Comparison of ENCODE assay signal across 31 cellular contexts in the genomic region with DNA sequence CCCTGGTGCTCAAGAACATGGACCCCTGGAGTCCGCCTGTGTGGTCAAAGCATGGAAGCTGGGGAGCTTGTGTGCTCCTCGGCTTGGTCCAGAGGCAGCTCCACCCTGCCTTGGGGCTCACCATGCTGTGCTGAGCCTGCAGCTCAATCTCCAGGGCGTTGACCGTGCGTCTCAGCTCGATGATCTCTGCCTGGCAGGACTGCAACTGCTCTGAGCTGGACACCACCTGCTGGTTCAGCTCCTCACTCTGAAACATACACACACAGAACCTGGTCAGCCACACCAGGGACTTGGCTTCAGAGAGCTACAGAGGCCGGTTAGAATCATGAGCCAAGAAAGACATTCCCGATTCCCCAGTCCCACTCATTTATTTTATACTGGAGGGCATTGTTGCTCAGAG. TPM values are rescaled to one million over a fixed set of nuclear protein-coding genes. Genes with fewer than 3 reads are reported as not detected.
"Had no signal": no experiment of that assay in that cellular context is flagged by ENCODE, and none has a peak within 500 bp of the region (broad histone marks: within the 10 kb centered on the region; RNA-seq: fewer than 3 reads in every experiment).

No MANE protein-coding gene starts in this region.

- H3K27me3 ChIP-seq: brain microvascular endothelial cell, cardiac muscle cell had no signal

- DNase-seq: activated CD4-positive, alpha-beta memory T cell treated with anti-CD3 and anti-CD28 coated beads for 36 hours; activated CD4-positive, alpha-beta T cell treated with anti-CD3 and anti-CD28 coated beads, Interleukin-2, amount 10 ng/mL, durations not matched to agents 7 days and 5 days; activated CD4-positive, CD25-positive, alpha-beta regulatory T cell; activated CD8-positive, alpha-beta memory T cell treated with anti-CD3 and anti-CD28 coated beads for 24 hours; activated gamma-delta T cell treated with Interleukin-2 at 50 U/mL for 16 hours; activated naive CD4-positive, alpha-beta T cell treated with anti-CD3 and anti-CD28 coated beads, Interleukin-2, amount 10 ng/mL, durations not matched to agents 7 days and 5 days; activated naive CD8-positive, alpha-beta T cell treated with anti-CD3 and anti-CD28 coated beads for 36 hours; activated T-cell treated with anti-CD3 and anti-CD28 coated beads, Interleukin-2, amount 50 U/mL, for 48 hours; brain microvascular endothelial cell; NCI-H1092; NCI-H1417; NCI-H1694; NCI-H2029; NCI-H2107; NCI-H2171 treated with DMSO at 0.1 percent for 48 hours; NCI-H226; NCI-H526; NCI-H82; RPMI8226; SK-N-SH; T-helper 1 cell had no signal

- H3K36me3 ChIP-seq: brain microvascular endothelial cell, cardiac muscle cell had no signal

- H3K9ac ChIP-seq: SK-N-SH had no signal

- H3K9me3 ChIP-seq: SK-N-SH had no signal

- H3K27ac ChIP-seq: brain microvascular endothelial cell, cardiac muscle cell, VCaP had no signal

- H3K4me2 ChIP-seq: SK-N-SH had no signal

- H3K4me3 ChIP-seq: cardiac muscle cell had no signal

RNA-seq across cellular contexts. Expression of a gene that starts 2.7 kb away (rescaled TPM):
- total RNA-seq: activated CD4-positive, alpha-beta memory T cell treated with anti-CD3 and anti-CD28 coated beads for 36 hours; activated CD4-positive, alpha-beta T cell treated with anti-CD3 and anti-CD28 coated beads, Interleukin-2, amount 10 ng/mL, durations not matched to agents 7 days and 5 days; activated naive CD8-positive, alpha-beta T cell treated with anti-CD3 and anti-CD28 coated beads for 36 hours; activated T-helper 17 cell treated with anti-CD3 and anti-CD28 coated beads, Interleukin-2, amount 50 U/mL, for 72 hours; cardiac muscle cell; LHCN-M2; M059J; NCI-H460; OCI-LY7; Right ventricle myocardium inferior; T-helper 2 cell treated with Interferon-gamma antibody and Interleukin-4, amounts not matched to agents 100 ng/mL and 5 ng/mL, for 36 hours had no signal
- polyA plus RNA-seq: adipose tissue, cardiac muscle cell, SK-N-SH had no signal

RNA-seq across cellular contexts. Expression of a gene that starts 11.1 kb away (rescaled TPM):
- total RNA-seq: activated CD4-positive, alpha-beta memory T cell treated with anti-CD3 and anti-CD28 coated beads for 36 hours; activated CD4-positive, alpha-beta T cell treated with anti-CD3 and anti-CD28 coated beads, Interleukin-2, amount 10 ng/mL, durations not matched to agents 7 days and 5 days; activated naive CD8-positive, alpha-beta T cell treated with anti-CD3 and anti-CD28 coated beads for 36 hours; activated T-helper 17 cell treated with anti-CD3 and anti-CD28 coated beads, Interleukin-2, amount 50 U/mL, for 72 hours; cardiac muscle cell; LHCN-M2; NCI-H460; OCI-LY7; Right ventricle myocardium inferior; T-helper 2 cell treated with Interferon-gamma antibody and Interleukin-4, amounts not matched to agents 100 ng/mL and 5 ng/mL, for 36 hours had no signal
- polyA plus RNA-seq: cardiac muscle cell, SK-N-SH had no signal

RNA-seq across cellular contexts. Expression of a gene that starts 11.5 kb away (rescaled TPM):
- total RNA-seq: activated CD4-positive, alpha-beta memory T cell treated with anti-CD3 and anti-CD28 coated beads for 36 hours; activated CD4-positive, alpha-beta T cell treated with anti-CD3 and anti-CD28 coated beads, Interleukin-2, amount 10 ng/mL, durations not matched to agents 7 days and 5 days; activated naive CD8-positive, alpha-beta T cell treated with anti-CD3 and anti-CD28 coated beads for 36 hours; activated T-helper 17 cell treated with anti-CD3 and anti-CD28 coated beads, Interleukin-2, amount 50 U/mL, for 72 hours; cardiac muscle cell; LHCN-M2; NCI-H460; OCI-LY7; Right ventricle myocardium inferior; T-helper 2 cell treated with Interferon-gamma antibody and Interleukin-4, amounts not matched to agents 100 ng/mL and 5 ng/mL, for 36 hours had no signal
- polyA plus RNA-seq: adipose tissue, cardiac muscle cell, SK-N-SH had no signal

RNA-seq across cellular contexts. Expression of a gene that starts 27.2 kb away (rescaled TPM):
- total RNA-seq: activated CD4-positive, alpha-beta memory T cell treated with anti-CD3 and anti-CD28 coated beads for 36 hours; activated CD4-positive, alpha-beta T cell treated with anti-CD3 and anti-CD28 coated beads, Interleukin-2, amount 10 ng/mL, durations not matched to agents 7 days and 5 days; activated naive CD8-positive, alpha-beta T cell treated with anti-CD3 and anti-CD28 coated beads for 36 hours; activated T-helper 17 cell treated with anti-CD3 and anti-CD28 coated beads, Interleukin-2, amount 50 U/mL, for 72 hours; cardiac muscle cell; LHCN-M2; NCI-H460; OCI-LY7; Right ventricle myocardium inferior; T-helper 2 cell treated with Interferon-gamma antibody and Interleukin-4, amounts not matched to agents 100 ng/mL and 5 ng/mL, for 36 hours had no signal
- polyA plus RNA-seq: cardiac muscle cell had no signal

RNA-seq across cellular contexts. Expression of a gene that starts 37.5 kb away (rescaled TPM):
- total RNA-seq: activated CD4-positive, alpha-beta memory T cell treated with anti-CD3 and anti-CD28 coated beads for 36 hours; activated CD4-positive, alpha-beta T cell treated with anti-CD3 and anti-CD28 coated beads, Interleukin-2, amount 10 ng/mL, durations not matched to agents 7 days and 5 days; activated naive CD8-positive, alpha-beta T cell treated with anti-CD3 and anti-CD28 coated beads for 36 hours; activated T-helper 17 cell treated with anti-CD3 and anti-CD28 coated beads, Interleukin-2, amount 50 U/mL, for 72 hours; cardiac muscle cell; LHCN-M2; M059J; NCI-H460; OCI-LY7; Right ventricle myocardium inferior; T-helper 2 cell treated with Interferon-gamma antibody and Interleukin-4, amounts not matched to agents 100 ng/mL and 5 ng/mL, for 36 hours had no signal
- polyA plus RNA-seq: adipose tissue, cardiac muscle cell, SK-N-SH had no signal
